In the genomic region with DNA sequence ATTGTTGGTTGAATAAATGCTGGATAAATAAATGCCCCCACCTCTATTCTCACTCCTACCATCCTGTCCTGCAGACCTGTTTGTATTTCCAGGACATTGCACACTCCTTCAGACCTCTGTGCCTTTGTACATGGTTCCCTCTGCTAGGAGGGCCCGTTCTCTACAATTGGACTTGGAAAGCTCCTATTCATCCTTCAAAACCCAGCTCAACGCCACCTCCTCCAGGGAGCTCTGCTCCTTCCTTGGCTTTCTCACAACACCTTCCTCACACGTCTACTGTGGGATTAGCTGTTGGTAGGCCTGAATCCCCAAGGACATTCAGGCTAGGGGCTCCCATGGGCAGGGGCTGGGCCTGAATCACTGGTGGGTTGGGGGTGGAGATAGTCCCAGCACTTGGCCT, we compare ENCODE assay signal across 20 cellular contexts.
DNase-seq lines count a peak whose midpoint lies in the region; ATAC-seq, FAIRE-seq and TF ChIP-seq lines count a peak whose summit lies in the region.
"Had no signal": no experiment of that assay in that cellular context is flagged by ENCODE, and none has a peak within 500 bp of the region (broad histone marks: within the 10 kb centered on the region; RNA-seq: fewer than 3 reads in every experiment).

No MANE protein-coding gene starts in this region.

- H3K27ac ChIP-seq in A549, result no peak overlapping the region
- no peak overlapping the region for H3K27ac ChIP-seq in H9 (ENCODE audit: insufficient read length, low read depth, low read length)
- no peak overlapping the region for H3K27ac ChIP-seq in endodermal cell (ENCODE audit: low read depth, low read length)
- no peak overlapping the region for H3K27ac ChIP-seq in mesendoderm (ENCODE audit: low read depth, low read length)
- H3K27ac ChIP-seq: BLaER1, C4-2B had no signal

- no peak overlapping the region for H2BK12ac ChIP-seq in H9 (ENCODE audit: insufficient read length, low read depth, low read length)

- no peak overlapping the region for H2BK20ac ChIP-seq in H9 (ENCODE audit: low read depth, low read length, poor library complexity, severe bottlenecking)

- H3K56ac ChIP-seq in H9 (ENCODE audit: insufficient read length, low read depth, low read length) (no peak overlapping the region), mesendoderm (ENCODE audit: low read length) (no peak overlapping the region)

- H3K36me3 Mint-ChIP-seq in H9 (ENCODE audit: insufficient read depth in 1 of 3, low read depth in 3 of 3) (no peaks in the 10 kb centered on the region), endodermal cell (ENCODE audit: low read depth) (no peaks in the 10 kb centered on the region)
- H3K36me3 Mint-ChIP-seq: CD4-positive, CD25-positive, alpha-beta regulatory T cell; CD8-positive, alpha-beta T cell had no signal

- H3K27me3 Mint-ChIP-seq in H9 (ENCODE audit: low read depth) (peaks cover 3% of the 10 kb centered on the region), endodermal cell (ENCODE audit: insufficient read depth) (no peaks in the 10 kb centered on the region)
- H3K27me3 Mint-ChIP-seq: B cell; CD4-positive, CD25-positive, alpha-beta regulatory T cell had no signal

- TF ChIP-seq EP300 in A549 (IDR thresholded peaks at IDR 0.05), result no peak

- H3K79me2 ChIP-seq in H9 (ENCODE audit: insufficient read depth, low read length), result no peaks in the 10 kb centered on the region
- H3K79me2 ChIP-seq in mesendoderm (ENCODE audit: control insufficient read depth, insufficient read depth, low read length), result no peaks in the 10 kb centered on the region

- no peak overlapping the region for H3K23ac ChIP-seq in H9 (ENCODE audit: insufficient read length, low read depth, low read length)
- peak overlapping the region; percentile 35 for H3K23ac ChIP-seq in mesendoderm (ENCODE audit: low read length)

- no peaks in the 10 kb centered on the region for H3K9me3 Mint-ChIP-seq in H9
- no peaks in the 10 kb centered on the region for H3K9me3 Mint-ChIP-seq in endodermal cell
- H3K9me3 Mint-ChIP-seq: CD4-positive, CD25-positive, alpha-beta regulatory T cell; CD8-positive, alpha-beta T cell; HFFc6 had no signal

- TF ChIP-seq CTCF in A549 (IDR thresholded peaks at IDR 0.05) (no peak), H9 (conservative IDR thresholded peaks at IDR 0.05) (no peak), endodermal cell (conservative IDR thresholded peaks at IDR 0.05) (no peak)

- H2BK5ac ChIP-seq in H9 (ENCODE audit: insufficient read length, low read length), result no peak overlapping the region
- no peak overlapping the region for H2BK5ac ChIP-seq in mesendoderm (ENCODE audit: low read length)

- no peak overlapping the region for H3K4ac ChIP-seq in H9 (ENCODE audit: low read depth, low read length)
- H3K4ac ChIP-seq in mesendoderm (ENCODE audit: low read depth, low read length), result no peak overlapping the region

- no peak overlapping the region for H2AFZ ChIP-seq in H9 (ENCODE audit: low read length)

- H3K4me2 ChIP-seq in A549 (no peak overlapping the region), H9 (ENCODE audit: insufficient read depth, insufficient read length, low read length) (no peak overlapping the region), mesendoderm (ENCODE audit: low read length) (no peak overlapping the region)
- H3K4me2 ChIP-seq: BLaER1 had no signal

- H4K5ac ChIP-seq in H9 (ENCODE audit: insufficient read length, low read depth, low read length) (no peak overlapping the region), mesendoderm (ENCODE audit: low read length) (no peak overlapping the region)

- H3K9ac ChIP-seq in H9 (ENCODE audit: extremely low read depth, insufficient read length, low read length) (no peak overlapping the region), endodermal cell (ENCODE audit: extremely low read depth, low read length, poor library complexity, severe bottlenecking) (no peak overlapping the region), mesendoderm (ENCODE audit: low read length) (no peak overlapping the region)
- H3K9ac ChIP-seq: BLaER1 had no signal

- no peaks in the 10 kb centered on the region for H4K20me1 ChIP-seq in H9 (ENCODE audit: control insufficient read depth, insufficient read depth, insufficient read length)
- H4K20me1 ChIP-seq: BLaER1 had no signal

- FAIRE-seq in A549 (lab: Jason Lieb, UNC) (no peak), HTR-8/SVneo (lab: Jason Lieb, UNC) (no peak)
- FAIRE-seq: G401.6, GM19239 had no signal

- CTCF ChIA-PET in A549 (lab: Yijun Ruan, JAX), result interaction anchor here (0.8 to 1.8 kb wide), 3 partner anchors 18 to 339 kb away, joined by 3 to 4 read pairs (median 3); no protein-coding TSS in a partner anchor

- H3K4me3 ChIP-seq in A549, result no peak overlapping the region
- no peak overlapping the region for H3K4me3 ChIP-seq in endodermal cell (ENCODE audit: low read length)
- H3K4me3 ChIP-seq in mesendoderm (ENCODE audit: low read length), result no peak overlapping the region
- H3K4me3 ChIP-seq: BLaER1 had no signal

- H4K8ac ChIP-seq in H9 (replicated peaks; ENCODE audit: insufficient read length, low read depth, low read length), result peak overlapping the region; percentile 19
- no peak overlapping the region for H4K8ac ChIP-seq in mesendoderm (ENCODE audit: low read depth, low read length)

- no peak overlapping the region for H3K18ac ChIP-seq in H9 (ENCODE audit: insufficient read length, low read depth, low read length)
- no peak overlapping the region for H3K18ac ChIP-seq in mesendoderm (ENCODE audit: low read length)

- TF ChIP-seq POLR2A in A549 (IDR thresholded peaks at IDR 0.05; ENCODE audit: low read length), result no peak

- H3K27ac Mint-ChIP-seq in H9 (no peak overlapping the region), endodermal cell (peak overlapping the region; percentile 16)
- H3K27ac Mint-ChIP-seq: CD8-positive, alpha-beta T cell; HFFc6 had no signal

- H2BK15ac ChIP-seq in H9 (ENCODE audit: low read depth, low read length) (no peak overlapping the region), mesendoderm (replicated peaks; ENCODE audit: low read depth) (no peak overlapping the region)

- peaks cover 31% of the 10 kb centered on the region in 2 experiments for H3K4me1 Mint-ChIP-seq in H9
- H3K4me1 Mint-ChIP-seq in endodermal cell, result peaks cover 21% of the 10 kb centered on the region

- H3K4me3 Mint-ChIP-seq in H9 (no peak overlapping the region), endodermal cell (no peak overlapping the region)
- H3K4me3 Mint-ChIP-seq: B cell; CD8-positive, alpha-beta T cell; HFFc6 had no signal

- H3K9me3 ChIP-seq in A549, result no peaks in the 10 kb centered on the region
- no peaks in the 10 kb centered on the region for H3K9me3 ChIP-seq in H9 (ENCODE audit: control insufficient read depth, low read depth, low read length)
- no peaks in the 10 kb centered on the region for H3K9me3 ChIP-seq in endodermal cell (ENCODE audit: control insufficient read depth, low read length)
- H3K9me3 ChIP-seq: BLaER1, Caco-2 had no signal

- DNase-seq in A549 (ENCODE audit: low read depth in 1 of 2, low spot score in 1 of 2) (no peak), H9 (no peak), endodermal cell (no peak), mesendoderm (no peak), HTR-8/SVneo (ENCODE audit: insufficient read length, low spot score) (no peak), dedifferentiated amniotic fluid mesenchymal stem cell (ENCODE audit: extremely low spot score) (no peak)
- DNase-seq: Caco-2; CD4-positive, CD25-positive, alpha-beta regulatory T cell; CD8-positive, alpha-beta T cell; DMS153; DND-41; GOT3; HFFc6 had no signal

- WGBS in A549 (ENCODE audit: missing lambda C conversion rate), result 59% methylated on average over 3 of the region's 3 CpGs
- WGBS in H9 (ENCODE audit: extremely low coverage, insufficient read length, low lambda C conversion rate), result no CpG with 5 or more reads among the region's 3 CpGs
- WGBS in endodermal cell (ENCODE audit: insufficient coverage in 1 of 2, insufficient read length in 1 of 2), 2 experiments, result 91 to 100% methylated on average over 1 to 3 of the region's 3 CpGs
- WGBS in mesendoderm (ENCODE audit: extremely low coverage, insufficient coverage, low lambda C conversion rate), result no CpG with 5 or more reads among the region's 3 CpGs

- TF ChIP-seq RAD21 in A549 (conservative IDR thresholded peaks at IDR 0.05 in 1 of 2, IDR thresholded peaks at IDR 0.05 in 1 of 2), result no peak

- no peak overlapping the region for H3K14ac ChIP-seq in H9 (ENCODE audit: insufficient read depth, low read length)

- no peaks in the 10 kb centered on the region for H3K23me2 ChIP-seq in H9 (ENCODE audit: insufficient read length, low read depth, low read length, poor library complexity, severe bottlenecking)

- no peak overlapping the region for H4K91ac ChIP-seq in H9 (ENCODE audit: insufficient read length, low read depth, low read length)

- H3K27me3 ChIP-seq in H9 (ENCODE audit: insufficient read depth, low read length) (no peaks in the 10 kb centered on the region), endodermal cell (ENCODE audit: control insufficient read depth, insufficient read depth, low read length, poor library complexity, severe bottlenecking) (no peaks in the 10 kb centered on the region), mesendoderm (ENCODE audit: insufficient read depth, low read length, poor library complexity) (no peaks in the 10 kb centered on the region)
- H3K27me3 ChIP-seq: BLaER1 had no signal

- no peak overlapping the region for H3T11ph ChIP-seq in H9 (ENCODE audit: low read length)

- ATAC-seq in A549 (no peak), HG03108 (IDR thresholded peaks at IDR 0.05; ENCODE audit: unreplicated experiment) (no peak)
- ATAC-seq: CD8-positive, alpha-beta T cell; HCT116 had no signal

- no peaks in the 10 kb centered on the region for H3K4me1 ChIP-seq in A549
- peaks cover 15% of the 10 kb centered on the region for H3K4me1 ChIP-seq in H9 (ENCODE audit: insufficient read depth, low read length)
- peaks cover 5% of the 10 kb centered on the region for H3K4me1 ChIP-seq in endodermal cell (ENCODE audit: control insufficient read depth, insufficient read depth, low read length)
- no peaks in the 10 kb centered on the region for H3K4me1 ChIP-seq in mesendoderm (ENCODE audit: control insufficient read depth, low read depth, low read length)
- H3K4me1 ChIP-seq: Caco-2 had no signal

- no peak overlapping the region for H2BK120ac ChIP-seq in H9 (ENCODE audit: low read depth, low read length, poor library complexity, severe bottlenecking)
- H2BK120ac ChIP-seq in mesendoderm (ENCODE audit: low read depth, low read length), result no peak overlapping the region

- H3K79me1 ChIP-seq in H9 (ENCODE audit: insufficient read depth, low read depth, low read length, poor library complexity, severe bottlenecking), result no peaks in the 10 kb centered on the region
- H3K79me1 ChIP-seq in mesendoderm (ENCODE audit: low read length), result no peaks in the 10 kb centered on the region

- POLR2A ChIA-PET in A549 (lab: Yijun Ruan, JAX), result no interaction called here

- H2AK5ac ChIP-seq in H9 (ENCODE audit: insufficient read length, low read length) (no peak overlapping the region), mesendoderm (ENCODE audit: low read length) (no peak overlapping the region)

- H3K36me3 ChIP-seq in endodermal cell (ENCODE audit: control insufficient read depth, insufficient read depth, low read length) (no peaks in the 10 kb centered on the region), mesendoderm (ENCODE audit: control insufficient read depth, insufficient read depth, low read length) (no peaks in the 10 kb centered on the region)
